Comparison of ENCODE assay signal across 13 cellular contexts in genomic region chr12:109718390-109718789, GRCh38. TPM values are rescaled to one million over a fixed set of nuclear protein-coding genes. Genes with fewer than 3 reads are reported as not detected.
A peak's percentile ranks its signal among the peaks of the same experiment; 100 is the strongest.
DNase-seq lines count a peak whose midpoint lies in the region; ATAC-seq, FAIRE-seq and TF ChIP-seq lines count a peak whose summit lies in the region.
"Had no signal": no experiment of that assay in that cellular context is flagged by ENCODE, and none has a peak within 500 bp of the region (broad histone marks: within the 10 kb centered on the region; RNA-seq: fewer than 3 reads in every experiment).

No MANE protein-coding gene starts in this region.

- TF ChIP-seq POLR2A in HepG2 (IDR thresholded peaks at IDR 0.05; ENCODE audit: insufficient read depth in 1 of 2, low read depth in 2 of 2, low read length in 2 of 2) (no peak), right lobe of liver (IDR thresholded peaks at IDR 0.05) (no peak)

- H3K27ac ChIP-seq in HepG2 (ENCODE audit: extremely low read length, insufficient read depth, low read length) (no peak overlapping the region), right lobe of liver (no peak overlapping the region)

- H4K20me1 ChIP-seq in HepG2 (ENCODE audit: insufficient read depth, low read length) = no peaks in the 10 kb centered on the region

- H3K9me3 Mint-ChIP-seq in activated CD8-positive, alpha-beta T cell treated with anti-CD3 and anti-CD28 coated beads, Interleukin-2, amount 10 ng/mL, durations not matched to agents 7 days and 5 days (ENCODE audit: insufficient read depth) = no peaks in the 10 kb centered on the region
- H3K9me3 Mint-ChIP-seq: activated CD4-positive, alpha-beta memory T cell treated with anti-CD3 and anti-CD28 coated beads for 36 hours; stimulated activated effector memory CD8-positive, alpha-beta T cell treated with anti-CD3 and anti-CD28 coated beads, Interleukin-12 subunit alpha, Interleukin-12 subunit beta, amount 100 ng/mL, for 72 hours had no signal

- H3K36me3 Mint-ChIP-seq in activated CD8-positive, alpha-beta T cell treated with anti-CD3 and anti-CD28 coated beads, Interleukin-2, amount 10 ng/mL, durations not matched to agents 7 days and 5 days (ENCODE audit: low read depth) = no peaks in the 10 kb centered on the region
- H3K36me3 Mint-ChIP-seq: activated CD4-positive, alpha-beta memory T cell treated with anti-CD3 and anti-CD28 coated beads for 36 hours; stimulated activated effector memory CD8-positive, alpha-beta T cell treated with anti-CD3 and anti-CD28 coated beads, Interleukin-12 subunit alpha, Interleukin-12 subunit beta, amount 100 ng/mL, for 72 hours had no signal

- peaks cover 8% of the 10 kb centered on the region for H3K79me2 ChIP-seq in HepG2 (ENCODE audit: insufficient read depth, low read length)

- no peak overlapping the region for H3K4me3 ChIP-seq in HepG2 (replicated peaks in 1 of 3; ENCODE audit: insufficient read depth in 1 of 3, low read depth in 2 of 3, low read length in 3 of 3)
- H3K4me3 ChIP-seq in right lobe of liver = no peak overlapping the region

- no peak for TF ChIP-seq RAD21 in HepG2 (CRISPR knock-in tag; IDR thresholded peaks at IDR 0.05)

- ATAC-seq in HepG2 = no peak
- ATAC-seq in right lobe of liver = no peak
- no peak for ATAC-seq in HG02885 (IDR thresholded peaks at IDR 0.05; ENCODE audit: poor library complexity, unreplicated experiment)
- ATAC-seq in GM21447 (IDR thresholded peaks at IDR 0.05; ENCODE audit: unreplicated experiment) = no peak
- no peak for ATAC-seq in activated CD8-positive, alpha-beta T cell treated with anti-CD3 and anti-CD28 coated beads, Interleukin-2, amount 10 ng/mL, durations not matched to agents 7 days and 5 days
- ATAC-seq: stimulated activated effector memory CD8-positive, alpha-beta T cell treated with anti-CD3 and anti-CD28 coated beads, Interleukin-12 subunit alpha, Interleukin-12 subunit beta, amount 100 ng/mL, for 72 hours had no signal

- no TSS peak for BruUV-seq in HepG2 (replicated peaks; lab: Mats Ljungman, UMichigan)

- in situ Hi-C loops in HepG2 (cut with HindIII; ENCODE audit: extremely low pct_ligation_motif_present, low pct_unique_long_range_greater_than_20kb) = no loop called here

- H3K27ac Mint-ChIP-seq in activated CD8-positive, alpha-beta T cell treated with anti-CD3 and anti-CD28 coated beads, Interleukin-2, amount 10 ng/mL, durations not matched to agents 7 days and 5 days = no peak overlapping the region
- H3K27ac Mint-ChIP-seq: activated CD4-positive, alpha-beta memory T cell treated with anti-CD3 and anti-CD28 coated beads for 36 hours; stimulated activated effector memory CD8-positive, alpha-beta T cell treated with anti-CD3 and anti-CD28 coated beads, Interleukin-12 subunit alpha, Interleukin-12 subunit beta, amount 100 ng/mL, for 72 hours had no signal

- POLR2A ChIA-PET in HepG2 (lab: Yijun Ruan, JAX) = no interaction called here
- POLR2A ChIA-PET in activated CD8-positive, alpha-beta T cell treated with anti-CD3 and anti-CD28 coated beads, Interleukin-2, amount 10 ng/mL, durations not matched to agents 7 days and 5 days (lab: Charles Lee) = no interaction called here

- WGBS in HepG2 (ENCODE audit: low lambda C conversion rate) = 95% methylated on average over 33 of the region's 33 CpGs
- WGBS in right lobe of liver (ENCODE audit: insufficient coverage, low coverage, low lambda C conversion rate, missing lambda C conversion rate) = 39% methylated on average over 4 of the region's 33 CpGs

- peaks cover 79% of the 10 kb centered on the region for H3K4me1 ChIP-seq in HepG2 (ENCODE audit: insufficient read depth, low read length)
- H3K4me1 ChIP-seq in right lobe of liver = peaks cover 0 to 59% (median 29%) of the 10 kb centered on the region in 4 donors

- H3K9me3 ChIP-seq in HepG2 (ENCODE audit: low read length) (no peaks in the 10 kb centered on the region), right lobe of liver (no peaks in the 10 kb centered on the region)

- DNase-seq in HepG2 (ENCODE audit: low spot score) (no peak), right lobe of liver (no peak), SW480 (ENCODE audit: low spot score) (peak; percentile 33), iPS-NIHi11 (ENCODE audit: low spot score) (peak; percentile 53), middle frontal gyrus (ENCODE audit: extremely low spot score, low spot score) (no peak)
- DNase-seq in activated CD8-positive, alpha-beta T cell treated with anti-CD3 and anti-CD28 coated beads, Interleukin-2, amount 10 ng/mL, durations not matched to agents 7 days and 5 days = no peak
- DNase-seq: activated CD4-positive, alpha-beta memory T cell treated with anti-CD3 and anti-CD28 coated beads for 36 hours; activated effector memory CD4-positive, alpha-beta T cell treated with Interleukin-2 at 50 U/mL for 16 hours; stimulated activated CD4-positive, alpha-beta T cell treated with anti-CD3 and anti-CD28 coated beads, Interleukin-1b, Interleukin-23, amount 100 ng/mL, for 48 hours had no signal

- H3K36me3 ChIP-seq in HepG2 (replicated peaks in 1 of 2; ENCODE audit: control insufficient read depth in 1 of 2, insufficient read depth in 2 of 2, low read length in 2 of 2) (no peaks in the 10 kb centered on the region; a peak in 1 of 5 replicates), right lobe of liver (no peaks in the 10 kb centered on the region)

- H3K27me3 ChIP-seq in HepG2 (ENCODE audit: control insufficient read depth in 1 of 2, insufficient read depth in 2 of 2, low read length in 2 of 2) = no peaks in the 10 kb centered on the region
- no peaks in the 10 kb centered on the region for H3K27me3 ChIP-seq in right lobe of liver

- FAIRE-seq in HepG2 (lab: Jason Lieb, UNC) = no peak
- FAIRE-seq: G401.6 had no signal

- H3K9ac ChIP-seq in HepG2 (ENCODE audit: insufficient read depth, low read depth, low read length) = no peak overlapping the region

- CTCF ChIA-PET in HepG2 (lab: Yijun Ruan, JAX; ENCODE audit: low intra/inter-chr PET ratio, low total read pairs) = interaction anchor here (1.7 kb wide), 1 partner anchor 121 kb away, joined by 4 read pairs; no protein-coding TSS in a partner anchor
- CTCF ChIA-PET in activated CD8-positive, alpha-beta T cell treated with anti-CD3 and anti-CD28 coated beads, Interleukin-2, amount 10 ng/mL, durations not matched to agents 7 days and 5 days (lab: Charles Lee) = no interaction called here

- H3K27me3 Mint-ChIP-seq in activated CD8-positive, alpha-beta T cell treated with anti-CD3 and anti-CD28 coated beads, Interleukin-2, amount 10 ng/mL, durations not matched to agents 7 days and 5 days (ENCODE audit: low read depth) = peaks cover 14% of the 10 kb centered on the region

- TF ChIP-seq EP300 in HepG2 (IDR thresholded peaks at IDR 0.05; ENCODE audit: low read depth in 2 of 2, low read length in 2 of 2) = no peak
- TF ChIP-seq EP300 in HepG2 (CRISPR knock-in tag; IDR thresholded peaks at IDR 0.05; ENCODE audit: borderline replicate concordance) = no peak

- intact Hi-C loops in HepG2 (cut with micrococcal nuclease; ENCODE audit: unreplicated experiment) = loop anchor here (2.0 to 5.0 kb wide), 2 partner anchors 56 to 201 kb away; no protein-coding TSS in a partner anchor
- intact Hi-C loops in right lobe of liver (cut with DNase I) = loop anchor here (5.0 kb wide), 2 partner anchors 44 to 116 kb away; no protein-coding TSS in a partner anchor

- H2AFZ ChIP-seq in HepG2 (ENCODE audit: low read length) = no peak overlapping the region

- TF ChIP-seq CTCF in HepG2 (CRISPR knock-in tag; IDR thresholded peaks at IDR 0.05) (no peak), right lobe of liver (IDR thresholded peaks at IDR 0.05) (no peak)

- H3K4me2 ChIP-seq in HepG2 (ENCODE audit: low read depth, low read length) = no peak overlapping the region

- peaks cover 6% of the 10 kb centered on the region for H3K4me1 Mint-ChIP-seq in activated CD8-positive, alpha-beta T cell treated with anti-CD3 and anti-CD28 coated beads, Interleukin-2, amount 10 ng/mL, durations not matched to agents 7 days and 5 days (ENCODE audit: low read depth)
- H3K4me1 Mint-ChIP-seq: stimulated activated effector memory CD8-positive, alpha-beta T cell treated with anti-CD3 and anti-CD28 coated beads, Interleukin-12 subunit alpha, Interleukin-12 subunit beta, amount 100 ng/mL, for 72 hours had no signal

- H3K4me3 Mint-ChIP-seq in activated CD8-positive, alpha-beta T cell treated with anti-CD3 and anti-CD28 coated beads, Interleukin-2, amount 10 ng/mL, durations not matched to agents 7 days and 5 days = no peak overlapping the region
- H3K4me3 Mint-ChIP-seq: activated CD4-positive, alpha-beta memory T cell treated with anti-CD3 and anti-CD28 coated beads for 36 hours; stimulated activated effector memory CD8-positive, alpha-beta T cell treated with anti-CD3 and anti-CD28 coated beads, Interleukin-12 subunit alpha, Interleukin-12 subunit beta, amount 100 ng/mL, for 72 hours had no signal

TF ChIP-seq in HepG2, 621 proteins besides CTCF, POLR2A, EP300 and RAD21 (continues in another document):
- TF ChIP-seq THAP11 (CRISPR knock-in tag; IDR thresholded peaks at IDR 0.05) (no peak), ZNF768 (CRISPR knock-in tag; IDR thresholded peaks at IDR 0.05) (no peak)

RNA-seq across cellular contexts. Expression of gene FAM222A, which starts 4.8 kb away (rescaled TPM):
- total RNA-seq in HepG2 (2016; rRNA removed; fragmentation: Illumina TruSeq; extraction: Trizol) (7.2 and 9.6 TPM in 2 replicates), right lobe of liver (1 to 10 TPM in 5 of 6 experiments, under 1 TPM in 1; 0.34 to 4.3 (median 1.2) TPM)
- total RNA-seq in HepG2 (2016; cell fraction: cytosol; rRNA removed; fragmentation: Illumina TruSeq; extraction: Trizol; ENCODE audit: low read depth) = 1.9 and 2.5 TPM in 2 replicates
- 5.6 and 8.3 TPM in 2 replicates for total RNA-seq in HepG2 (2016; cell fraction: insoluble cytoplasmic fraction; rRNA removed; fragmentation: Illumina TruSeq; extraction: Trizol)
- 7.5 TPM in 2 replicates for total RNA-seq in HepG2 (2016; cell fraction: membrane; rRNA removed; fragmentation: Illumina TruSeq; extraction: Trizol)
- 7.0 and 7.5 TPM in 2 replicates for total RNA-seq in HepG2 (2016; cell fraction: nucleus; rRNA removed; fragmentation: Illumina TruSeq; extraction: Trizol)
- 2.7 and 3.7 TPM in 2 replicates for polyA plus RNA-seq in HepG2 (2011; rRNA removed)
- 2.0 and 3.0 TPM in 2 replicates for polyA plus RNA-seq in HepG2 (2011; cell fraction: cytosol; rRNA removed)
- 3.8 and 4.7 TPM in 2 replicates for polyA plus RNA-seq in HepG2 (2011; cell fraction: nucleus; rRNA removed)
- polyA plus RNA-seq in HepG2 (2012) = 2.5 and 2.9 TPM in 2 replicates
- 2.5 and 2.6 TPM in 2 replicates for polyA plus RNA-seq in HepG2 (2016; cell fraction: cytosol; fragmentation: Illumina TruSeq; extraction: Trizol; ENCODE audit: low read depth)
- 9.4 and 11.8 TPM in 2 replicates for polyA plus RNA-seq in HepG2 (2016; cell fraction: insoluble cytoplasmic fraction; fragmentation: Illumina TruSeq; extraction: Trizol; ENCODE audit: low read depth)
- 8.4 and 9.5 TPM in 2 replicates for polyA plus RNA-seq in HepG2 (2016; cell fraction: membrane; fragmentation: Illumina TruSeq; extraction: Trizol; ENCODE audit: low read depth)
- 9.3 and 9.9 TPM in 2 replicates for polyA plus RNA-seq in HepG2 (2016; cell fraction: nucleus; fragmentation: Illumina TruSeq; extraction: Trizol; ENCODE audit: insufficient read depth, low read depth)
- polyA minus RNA-seq in HepG2 (2011; rRNA and poly(A)+ RNA removed; ENCODE audit: low replicate concordance) = 2.9 and 8.9 TPM in 2 replicates
- polyA minus RNA-seq in HepG2 (2011; cell fraction: cytosol; rRNA and poly(A)+ RNA removed) = 3.6 and 4.0 TPM in 2 replicates
- 7.9 and 8.2 TPM in 2 replicates for polyA minus RNA-seq in HepG2 (2011; cell fraction: nucleus; rRNA and poly(A)+ RNA removed)
- 1 to 10 TPM; 1.6 to 1.9 TPM for total RNA-seq in activated CD8-positive, alpha-beta T cell treated with anti-CD3 and anti-CD28 coated beads, Interleukin-2, amount 10 ng/mL, durations not matched to agents 7 days and 5 days

Comparison
In these comparisons a context has a peak if more than half of its experiments do, and no peak if none do; other contexts are left out.
1. DNase-seq: peak in SW480 (single experiment) and iPS-NIHi11 (single experiment); none in HepG2 (single experiment), right lobe of liver (0 of 3), middle frontal gyrus (single experiment) and activated CD8-positive, alpha-beta T cell treated with anti-CD3 and anti-CD28 coated beads, Interleukin-2, amount 10 ng/mL, durations not matched to agents 7 days and 5 days (single experiment).